8 cellular contexts compared by ENCODE assay signal in the genomic region with DNA sequence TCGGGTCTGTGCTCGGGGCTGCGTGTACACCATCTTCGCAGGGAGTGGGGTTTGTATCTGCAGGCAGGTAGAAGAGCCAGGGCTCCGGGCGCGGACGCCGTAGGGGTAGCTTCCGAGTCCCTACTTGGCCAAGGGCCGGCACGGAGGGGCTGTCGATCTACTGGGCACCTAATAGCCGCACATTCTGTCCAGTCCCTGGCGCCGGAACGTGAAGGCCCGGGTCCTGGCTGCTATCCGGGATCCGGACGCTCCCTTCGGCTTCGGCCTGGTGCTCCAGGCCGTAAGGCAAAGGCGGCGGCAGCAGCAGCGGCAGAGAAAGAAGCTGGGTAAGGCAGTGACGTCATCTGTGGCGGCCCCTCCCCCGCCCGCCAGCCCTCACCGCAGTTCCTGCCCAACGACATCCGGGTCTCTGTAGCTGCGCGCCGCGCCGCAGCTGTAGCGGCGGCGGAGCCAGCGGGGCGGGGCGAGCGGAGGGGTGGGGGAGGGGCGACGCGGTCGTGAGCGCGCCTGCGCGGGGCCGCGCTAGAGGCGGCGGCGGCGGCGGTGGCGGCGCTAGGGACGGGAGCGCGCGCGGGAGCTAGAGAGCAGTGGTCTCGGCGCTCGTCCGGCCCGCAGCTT. TPM values are rescaled to one million over a fixed set of nuclear protein-coding genes. Genes with fewer than 3 reads are reported as not detected.
DNase-seq lines count a peak whose midpoint lies in the region; ATAC-seq and TF ChIP-seq lines count a peak whose summit lies in the region.

A gene (plus strand): TSS at position 525 of the 618 bp plus-strand sequence. CDS start 33,483 bp downstream, outside the sequence.

- TF ChIP-seq POLR2A in gastroesophageal sphincter (IDR thresholded peaks at IDR 0.05) = peak; percentile 88 to 89

- no peak for TF ChIP-seq EP300 in gastroesophageal sphincter (IDR thresholded peaks at IDR 0.05)

- H3K27me3 ChIP-seq in gastroesophageal sphincter (no peaks in the 10 kb centered on the region), neutrophil (no peaks in the 10 kb centered on the region)

- H3K4me1 Mint-ChIP-seq in activated naive CD4-positive, alpha-beta T cell treated with anti-CD3 and anti-CD28 coated beads for 36 hours (ENCODE audit: low read depth) = peaks cover 52% of the 10 kb centered on the region

- H3K4me1 ChIP-seq in gastroesophageal sphincter (peaks cover 3 to 47% (median 12%) of the 10 kb centered on the region in 3 donors), neutrophil (ENCODE audit: control insufficient read depth in 1 of 2, insufficient read depth in 1 of 2, low read depth in 1 of 2, low read length in 1 of 2) (peaks cover 51 to 52% of the 10 kb centered on the region in 2 experiments)

- H3K27ac ChIP-seq in gastroesophageal sphincter (peak within 1 kb of the TSS; percentile 98 to 100 (median 98)), neutrophil (peak within 1 kb of the TSS; percentile 99)

- DNase-seq in GM04503 (ENCODE audit: low read depth) (peak; percentile 43), HFF-Myc (ENCODE audit: extremely low read depth, low read depth) (peak; percentile 81), MV-4-11 (lab: John Stamatoyannopoulos, UW) (peak; percentile 94), SK-N-DZ (ENCODE audit: low spot score) (peak; percentile 90)
- DNase-seq in activated naive CD4-positive, alpha-beta T cell treated with anti-CD3 and anti-CD28 coated beads for 36 hours = peak; percentile 94

- TF ChIP-seq CTCF in HFF-Myc (IDR thresholded peaks at IDR 0.05; ENCODE audit: low read depth, low read length, missing control alignments) (no peak), gastroesophageal sphincter (IDR thresholded peaks at IDR 0.05) (no peak), neutrophil (IDR thresholded peaks at IDR 0.05) (peak; percentile 40), subcutaneous adipose tissue (IDR thresholded peaks at IDR 0.05; ENCODE audit: low read depth) (no peak)

- H3K27ac Mint-ChIP-seq in activated naive CD4-positive, alpha-beta T cell treated with anti-CD3 and anti-CD28 coated beads for 36 hours = peak within 1 kb of the TSS; percentile 100

- WGBS in gastroesophageal sphincter (ENCODE audit: low coverage in 1 of 2), 2 donors = 0% methylated on average over 2 of the region's 73 CpGs; no CpG with 5 or more reads in 1 of the 2 donors

- H3K9me3 Mint-ChIP-seq in activated naive CD4-positive, alpha-beta T cell treated with anti-CD3 and anti-CD28 coated beads for 36 hours = no peaks in the 10 kb centered on the region

- peak within 1 kb of the TSS; percentile 65 for H3K4me3 ChIP-seq in HFF-Myc (replicated peaks; ENCODE audit: low read depth, low read length)
- peak within 1 kb of the TSS; percentile 89 to 94 for H3K4me3 ChIP-seq in gastroesophageal sphincter
- peak within 1 kb of the TSS; percentile 93 to 96 for H3K4me3 ChIP-seq in neutrophil (ENCODE audit: low read depth in 1 of 2, low read length in 1 of 2)

- no peaks in the 10 kb centered on the region for H3K9me3 ChIP-seq in gastroesophageal sphincter
- no peaks in the 10 kb centered on the region for H3K9me3 ChIP-seq in neutrophil

- ATAC-seq in gastroesophageal sphincter = peak; percentile 94

- intact Hi-C loops in activated naive CD4-positive, alpha-beta T cell treated with anti-CD3 and anti-CD28 coated beads for 36 hours (cut with micrococcal nuclease) = loop anchor here (1.0 to 10.0 kb wide), 19 partner anchors 28 to 1950 kb away; a partner anchor contains a TSS

- peaks cover 7% of the 10 kb centered on the region for H3K36me3 Mint-ChIP-seq in activated naive CD4-positive, alpha-beta T cell treated with anti-CD3 and anti-CD28 coated beads for 36 hours (ENCODE audit: low read depth)

- CTCF ChIA-PET in activated naive CD4-positive, alpha-beta T cell treated with anti-CD3 and anti-CD28 coated beads for 36 hours (lab: Charles Lee) = interaction anchor here (1.0 to 2.8 kb wide), 3 partner anchors 64 to 84 kb away, joined by 3 to 16 read pairs (median 14); a partner anchor contains a TSS

- H3K27me3 Mint-ChIP-seq in activated naive CD4-positive, alpha-beta T cell treated with anti-CD3 and anti-CD28 coated beads for 36 hours (ENCODE audit: low read depth) = no peaks in the 10 kb centered on the region

- H3K4me3 Mint-ChIP-seq in activated naive CD4-positive, alpha-beta T cell treated with anti-CD3 and anti-CD28 coated beads for 36 hours = peak within 1 kb of the TSS; percentile 94

- no peaks in the 10 kb centered on the region for H3K36me3 ChIP-seq in gastroesophageal sphincter
- H3K36me3 ChIP-seq in neutrophil = no peaks in the 10 kb centered on the region

RNA-seq across cellular contexts. Expression of the gene that starts here (rescaled TPM):
- 13.4 and 13.7 TPM in 2 replicates for polyA plus RNA-seq in SK-N-DZ (2014; cell fraction: cytosol; rRNA removed)
- polyA plus RNA-seq in SK-N-DZ (2014; cell fraction: nucleus; rRNA removed) = 17.2 and 20.9 TPM in 2 replicates
- total RNA-seq in activated naive CD4-positive, alpha-beta T cell treated with anti-CD3 and anti-CD28 coated beads for 36 hours = 10 to 100 TPM; 35.3 to 36.1 TPM
- total RNA-seq in gastroesophageal sphincter (10 to 100 TPM; 57.1 to 82.2 (median 70.0) TPM), subcutaneous adipose tissue (10 to 100 TPM; 47.7 to 68.2 (median 53.5) TPM)

Comparison
In these comparisons a context has a peak if more than half of its experiments do, and no peak if none do; other contexts are left out.
1. Peak in every context shown above with its lines: DNase-seq, ATAC-seq, H3K4me3 ChIP-seq and H3K27ac ChIP-seq.
2. DNase-seq: peak in every context shown above with its lines; median percentile 94 in MV-4-11; 94 in activated naive CD4-positive, alpha-beta T cell treated with anti-CD3 and anti-CD28 coated beads for 36 hours; 90 in SK-N-DZ; 81 in HFF-Myc; 43 in GM04503.